Comparison of ENCODE assay signal across 9 cellular contexts in the genomic region with DNA sequence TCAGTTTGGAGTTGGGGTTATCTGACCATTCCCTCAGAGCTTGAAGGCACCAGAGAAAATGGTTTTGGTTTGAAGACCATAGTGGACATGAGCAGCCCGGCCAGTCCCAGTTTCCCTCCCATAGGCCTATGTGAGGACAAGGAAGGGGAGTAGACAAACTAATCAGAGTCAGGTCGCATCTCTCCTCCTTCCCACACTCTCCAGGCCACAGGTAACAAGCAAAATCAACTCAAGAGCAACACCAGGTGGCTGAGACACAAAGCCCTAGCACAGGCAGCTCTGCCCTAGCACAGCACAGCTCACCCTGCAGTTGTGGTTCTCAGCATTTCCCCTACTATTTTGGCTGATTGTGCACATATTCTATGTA. TPM values are rescaled to one million over a fixed set of nuclear protein-coding genes. Genes with fewer than 3 reads are reported as not detected.
DNase-seq lines count a peak whose midpoint lies in the region; ATAC-seq and TF ChIP-seq lines count a peak whose summit lies in the region.
"Had no signal": no experiment of that assay in that cellular context is flagged by ENCODE, and none has a peak within 500 bp of the region (broad histone marks: within the 10 kb centered on the region; RNA-seq: fewer than 3 reads in every experiment).

No MANE protein-coding gene starts in this region.

- H3K27ac Mint-ChIP-seq in dendritic cell treated with granulocyte-macrophage colony-stimulating factor and Interleukin-4, amounts not matched to agents 40 ng/mL and 50 ng/mL, for 4 days = peak overlapping the region; percentile 97

- H3K27ac ChIP-seq in OCI-LY1 (ENCODE audit: low read depth, low read length, poor library complexity, severe bottlenecking) (peak overlapping the region; percentile 99), upper lobe of right lung (peak overlapping the region; percentile 6), caudate nucleus (ENCODE audit: low read depth, low read length) (no peak overlapping the region)
- H3K27ac ChIP-seq: cardiac muscle cell had no signal

- no peaks in the 10 kb centered on the region for H3K9me2 ChIP-seq in OCI-LY1 (ENCODE audit: low read depth, low read length)

- H3K36me3 ChIP-seq in OCI-LY1 (ENCODE audit: insufficient read depth, low read length) (peaks cover 75% of the 10 kb centered on the region), upper lobe of right lung (peaks cover 50% of the 10 kb centered on the region)

- H3K4me1 Mint-ChIP-seq in dendritic cell treated with granulocyte-macrophage colony-stimulating factor and Interleukin-4, amounts not matched to agents 40 ng/mL and 50 ng/mL, for 4 days (ENCODE audit: low read depth) = peaks cover 91% of the 10 kb centered on the region

- peak overlapping the region; percentile 67 for H3K4me3 Mint-ChIP-seq in dendritic cell treated with granulocyte-macrophage colony-stimulating factor and Interleukin-4, amounts not matched to agents 40 ng/mL and 50 ng/mL, for 4 days

- H3K4me1 ChIP-seq in OCI-LY1 (ENCODE audit: insufficient read depth, low read length, severe bottlenecking) = peaks cover 68% of the 10 kb centered on the region
- H3K4me1 ChIP-seq in upper lobe of right lung = peaks cover 4% of the 10 kb centered on the region

- TF ChIP-seq CTCF in GM12874 (IDR thresholded peaks at IDR 0.05; ENCODE audit: insufficient read depth, low read depth, low read length) (peak; percentile 55), OCI-LY1 (IDR thresholded peaks at IDR 0.05; ENCODE audit: low read length) (peak; percentile 83), upper lobe of right lung (IDR thresholded peaks at IDR 0.05) (no peak)

- H3K27me3 ChIP-seq in OCI-LY1 (ENCODE audit: insufficient read depth, low read length) (no peaks in the 10 kb centered on the region), upper lobe of right lung (no peaks in the 10 kb centered on the region)
- H3K27me3 ChIP-seq: cardiac muscle cell had no signal

- intact Hi-C loops in dendritic cell treated with granulocyte-macrophage colony-stimulating factor and Interleukin-4, amounts not matched to agents 40 ng/mL and 50 ng/mL, for 4 days (cut with micrococcal nuclease) = loop anchor here (1.0 to 2.0 kb wide), 2 partner anchors 8 to 16 kb away; partner anchors contain the start of genes SUPT4H1 and TSPOAP1
- intact Hi-C loops in upper lobe of right lung (cut with DNase I) = no loop called here

- no peaks in the 10 kb centered on the region for H3K9me3 Mint-ChIP-seq in dendritic cell treated with granulocyte-macrophage colony-stimulating factor and Interleukin-4, amounts not matched to agents 40 ng/mL and 50 ng/mL, for 4 days

- peak; percentile 21 for DNase-seq in upper lobe of right lung
- DNase-seq in caudate nucleus (lab: John Stamatoyannopoulos, UW) = no peak
- DNase-seq in COLO829 (ENCODE audit: low spot score) = no peak
- no peak for DNase-seq in erythroblast (lab: John Stamatoyannopoulos, UW)

- ATAC-seq in GM21825 (IDR thresholded peaks at IDR 0.05; ENCODE audit: unreplicated experiment) (peak; percentile 41), upper lobe of right lung (peak; percentile 49)

- peak overlapping the region; percentile 60 for H3K4me3 ChIP-seq in OCI-LY1 (ENCODE audit: low read depth, low read length, poor library complexity, severe bottlenecking)
- no peak overlapping the region for H3K4me3 ChIP-seq in upper lobe of right lung
- H3K4me3 ChIP-seq: cardiac muscle cell had no signal

- no peak overlapping the region for H2AFZ ChIP-seq in OCI-LY1 (ENCODE audit: low read length)

- no peaks in the 10 kb centered on the region for H4K20me1 ChIP-seq in OCI-LY1 (ENCODE audit: insufficient read depth, low read length)

- no peaks in the 10 kb centered on the region for H3F3A ChIP-seq in OCI-LY1 (ENCODE audit: insufficient read depth, low read length)

- TF ChIP-seq POLR2A in erythroblast (IDR thresholded peaks at IDR 0.05; ENCODE audit: low read length) = no peak

- peaks cover 11% of the 10 kb centered on the region for H3K79me2 ChIP-seq in OCI-LY1 (ENCODE audit: insufficient read depth, low read length)

- H3K4me2 ChIP-seq in OCI-LY1 (ENCODE audit: low read length) = peak overlapping the region; percentile 94

- H3K27me3 Mint-ChIP-seq in dendritic cell treated with granulocyte-macrophage colony-stimulating factor and Interleukin-4, amounts not matched to agents 40 ng/mL and 50 ng/mL, for 4 days = no peaks in the 10 kb centered on the region

- H3K9ac ChIP-seq in OCI-LY1 (ENCODE audit: low read length) = peak overlapping the region; percentile 87

- peaks cover 83% of the 10 kb centered on the region for H3K36me3 Mint-ChIP-seq in dendritic cell treated with granulocyte-macrophage colony-stimulating factor and Interleukin-4, amounts not matched to agents 40 ng/mL and 50 ng/mL, for 4 days (ENCODE audit: low read depth)

- H3K9me3 ChIP-seq in OCI-LY1 (ENCODE audit: low read length) (no peaks in the 10 kb centered on the region), upper lobe of right lung (no peaks in the 10 kb centered on the region)

RNA-seq across cellular contexts. Expression of gene SUPT4H1, which starts 7.2 kb away (rescaled TPM):
- total RNA-seq in upper lobe of right lung = 82.4 TPM

RNA-seq across cellular contexts. Expression of gene TSPOAP1, which starts 16.2 kb away (rescaled TPM):
- total RNA-seq in upper lobe of right lung = 21.0 TPM
